In genomic region chr1:50332941-50333594, GRCh38 we compare ENCODE assay signal across 8 cellular contexts.
DNase-seq lines count a peak whose midpoint lies in the region; ATAC-seq and TF ChIP-seq lines count a peak whose summit lies in the region.

No MANE protein-coding gene starts in this region.

- H3K36me3 ChIP-seq in thoracic aorta = no peaks in the 10 kb centered on the region

- peaks cover 68 to 75% (median 68%) of the 10 kb centered on the region in 3 donors for H3K27me3 Mint-ChIP-seq in naive B cell

- H3K4me1 ChIP-seq in thoracic aorta (ENCODE audit: control insufficient read depth in 1 of 2, low read depth in 2 of 2) = peaks cover 0 to 14% of the 10 kb centered on the region in 2 donors

- CTCF ChIA-PET in AG04450 (lab: Charles Lee) = interaction anchor here (0.5 to 2.6 kb wide), 16 partner anchors 10 to 1713 kb away, joined by 3 to 32 read pairs (median 4); no protein-coding TSS in a partner anchor

- POLR2A ChIA-PET in AG04450 (lab: Yijun Ruan, JAX) = no interaction called here

- H3K36me3 Mint-ChIP-seq in naive B cell = no peaks in the 10 kb centered on the region

- ATAC-seq in GM18519 (IDR thresholded peaks at IDR 0.05; ENCODE audit: low FRiP score, unreplicated experiment) = peak; percentile 76
- peak; percentile 65 for ATAC-seq in HG03025 (IDR thresholded peaks at IDR 0.05; ENCODE audit: low FRiP score, unreplicated experiment)
- peak; percentile 25 to 36 for ATAC-seq in naive B cell (ENCODE audit: low read depth in 2 of 2)
- no peak for ATAC-seq in thoracic aorta (ENCODE audit: insufficient number of reproducible peaks, low FRiP score, low read depth)

- DNase-seq in AG04450 (ENCODE audit: low read depth, low spot score) = no peak
- DNase-seq in NCI-H2227 treated with DMSO at 0.1 percent for 48 hours (lab: John Stamatoyannopoulos, UW) = peak; percentile 73
- DNase-seq in activated T-cell treated with anti-CD3 and anti-CD28 coated beads, Interleukin-2, amount 50 U/mL, for 48 hours = peak; percentile 69 to 74
- DNase-seq in fibroblast of pulmonary artery (ENCODE audit: low read depth) = peak; percentile 45
- DNase-seq in naive B cell = no peak
- DNase-seq in thoracic aorta (ENCODE audit: low spot score) = no peak

- peaks cover 0 to 2% (median 0%) of the 10 kb centered on the region in 7 donors for H3K9me3 Mint-ChIP-seq in naive B cell

- H3K27me3 ChIP-seq in AG04450 (ENCODE audit: control insufficient read depth, insufficient read depth, low read length) (peaks cover 17% of the 10 kb centered on the region), thoracic aorta (replicated peaks; ENCODE audit: insufficient read depth) (no peaks in the 10 kb centered on the region)

- H3K4me3 ChIP-seq in AG04450 (ENCODE audit: low read depth, low read length) = peak overlapping the region; percentile 46
- H3K4me3 ChIP-seq in fibroblast of pulmonary artery (replicated peaks; ENCODE audit: low read depth, low read length) = peak overlapping the region; percentile 53
- peak overlapping the region; percentile 69 for H3K4me3 ChIP-seq in thoracic aorta

- H3K4me3 Mint-ChIP-seq in naive B cell = peak overlapping the region in 5 of 8 donors; percentile 49 to 89 (median 66)

- H3K9me3 ChIP-seq in AG04450 (ENCODE audit: control insufficient read depth, insufficient read depth, low read length) (no peaks in the 10 kb centered on the region), thoracic aorta (no peaks in the 10 kb centered on the region)

- TF ChIP-seq CTCF in AG04450 (IDR thresholded peaks at IDR 0.05; ENCODE audit: low read depth, low read length) = peak; percentile 57
- TF ChIP-seq CTCF in fibroblast of pulmonary artery (IDR thresholded peaks at IDR 0.05; ENCODE audit: low read length, missing control alignments) = peak; percentile 34
- TF ChIP-seq CTCF in thoracic aorta (IDR thresholded peaks at IDR 0.05) = peak; percentile 64

- H3K27ac ChIP-seq in AG04450 (ENCODE audit: low read depth, low read length) (no peak overlapping the region), thoracic aorta (no peak overlapping the region)

- peaks cover 4 to 11% (median 5%) of the 10 kb centered on the region in 3 donors for H3K4me1 Mint-ChIP-seq in naive B cell

- H3K27ac Mint-ChIP-seq in naive B cell = no peak overlapping the region

Comparison
In these comparisons a context has a peak if more than half of its experiments do, and no peak if none do; other contexts are left out.
1. DNase-seq: peak in NCI-H2227 treated with DMSO at 0.1 percent for 48 hours (single experiment), activated T-cell treated with anti-CD3 and anti-CD28 coated beads, Interleukin-2, amount 50 U/mL, for 48 hours (2 of 2) and fibroblast of pulmonary artery (single experiment); none in AG04450 (single experiment), naive B cell (single experiment) and thoracic aorta (single experiment).
2. Peak in every context shown above with its lines, with median percentiles within 50 percentile points of each other: H3K4me3 ChIP-seq and CTCF ChIP-seq.